In the genomic region with DNA sequence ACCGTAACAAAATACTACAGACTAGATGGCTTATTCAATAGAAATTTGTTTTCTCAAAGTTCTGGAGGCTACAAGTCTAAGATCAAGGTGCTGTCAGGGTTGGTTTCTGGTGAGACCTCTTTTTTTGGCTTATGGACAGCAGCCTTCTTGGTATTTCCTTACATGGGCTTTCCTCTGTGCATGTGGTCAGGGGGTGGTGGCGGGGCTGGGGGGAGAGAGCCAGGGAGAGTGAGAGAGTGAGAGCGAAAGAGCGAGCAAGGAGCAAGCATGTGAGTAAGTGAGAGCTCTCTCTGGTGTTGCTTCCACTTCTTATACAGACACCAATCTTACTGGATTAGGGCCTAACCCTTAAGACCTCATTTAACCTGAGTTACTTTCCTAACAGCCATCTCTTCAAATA, we compare ENCODE assay signal across 18 cellular contexts.
DNase-seq lines count a peak whose midpoint lies in the region; ATAC-seq and TF ChIP-seq lines count a peak whose summit lies in the region.
"Had no signal": no experiment of that assay in that cellular context is flagged by ENCODE, and none has a peak within 500 bp of the region (broad histone marks: within the 10 kb centered on the region; RNA-seq: fewer than 3 reads in every experiment).

No MANE protein-coding gene starts in this region.

- POLR2A ChIA-PET in activated CD4-positive, alpha-beta memory T cell treated with anti-CD3 and anti-CD28 coated beads for 36 hours (lab: Charles Lee) = no interaction called here
- POLR2A ChIA-PET in activated CD4-positive, alpha-beta memory T cell treated with anti-CD3 and anti-CD28 coated beads, Interleukin-2, amount 10 ng/mL, durations not matched to agents 7 days and 5 days (lab: Charles Lee) = no interaction called here

- no peaks in the 10 kb centered on the region for H3K9me3 ChIP-seq in H9 (ENCODE audit: control insufficient read depth, low read depth, low read length)

- H4K5ac ChIP-seq in H9 (ENCODE audit: insufficient read length, low read depth, low read length) = no peak overlapping the region

- no peaks in the 10 kb centered on the region for H3K79me2 ChIP-seq in H9 (ENCODE audit: insufficient read depth, low read length)

- no peak overlapping the region for H3T11ph ChIP-seq in H9 (ENCODE audit: low read length)

- H2BK5ac ChIP-seq in H9 (ENCODE audit: insufficient read length, low read length) = no peak overlapping the region

- no peak overlapping the region for H2BK120ac ChIP-seq in H9 (ENCODE audit: low read depth, low read length, poor library complexity, severe bottlenecking)

- H3K4ac ChIP-seq in H9 (ENCODE audit: low read depth, low read length) = no peak overlapping the region

- no peaks in the 10 kb centered on the region for H3K23me2 ChIP-seq in H9 (ENCODE audit: insufficient read length, low read depth, low read length, poor library complexity, severe bottlenecking)

- H3K14ac ChIP-seq in H9 (ENCODE audit: insufficient read depth, low read length) = no peak overlapping the region

- no peaks in the 10 kb centered on the region for H3K27me3 Mint-ChIP-seq in activated CD4-positive, alpha-beta memory T cell treated with anti-CD3 and anti-CD28 coated beads for 36 hours
- H3K27me3 Mint-ChIP-seq in activated CD4-positive, alpha-beta memory T cell treated with anti-CD3 and anti-CD28 coated beads, Interleukin-2, amount 10 ng/mL, durations not matched to agents 7 days and 5 days = no peaks in the 10 kb centered on the region
- H3K27me3 Mint-ChIP-seq in H9 (ENCODE audit: low read depth) (no peaks in the 10 kb centered on the region), chondrocyte (ENCODE audit: low read depth) (no peaks in the 10 kb centered on the region)
- H3K27me3 Mint-ChIP-seq in activated T-helper 17 cell treated with anti-CD3 and anti-CD28 coated beads, Interleukin-2, amount 50 U/mL, for 72 hours = no peaks in the 10 kb centered on the region
- H3K27me3 Mint-ChIP-seq: activated CD4-positive, alpha-beta T cell treated with anti-CD3 and anti-CD28 coated beads, Interleukin-2, amount 10 ng/mL, durations not matched to agents 24 days and 14 days; CD4-positive, alpha-beta T cell; naive B cell; type B pancreatic cell had no signal

- H3K9ac ChIP-seq in H9 (ENCODE audit: extremely low read depth, insufficient read length, low read length) = no peak overlapping the region

- no peak overlapping the region for H2AFZ ChIP-seq in H9 (ENCODE audit: low read length)

- H3K4me1 Mint-ChIP-seq in activated CD4-positive, alpha-beta memory T cell treated with anti-CD3 and anti-CD28 coated beads for 36 hours (ENCODE audit: low read depth) = peaks cover 5% of the 10 kb centered on the region
- peaks cover 3% of the 10 kb centered on the region for H3K4me1 Mint-ChIP-seq in activated CD4-positive, alpha-beta memory T cell treated with anti-CD3 and anti-CD28 coated beads, Interleukin-2, amount 10 ng/mL, durations not matched to agents 7 days and 5 days
- H3K4me1 Mint-ChIP-seq in H9 (peaks cover 10 to 11% of the 10 kb centered on the region in 2 experiments), chondrocyte (ENCODE audit: low read depth) (peaks cover 17% of the 10 kb centered on the region)
- H3K4me1 Mint-ChIP-seq in stimulated activated effector memory CD8-positive, alpha-beta T cell treated with anti-CD3 and anti-CD28 coated beads, Interleukin-12 subunit alpha, Interleukin-12 subunit beta, amount 100 ng/mL, for 72 hours = peaks cover 12% of the 10 kb centered on the region
- H3K4me1 Mint-ChIP-seq in activated T-helper 17 cell treated with anti-CD3 and anti-CD28 coated beads, Interleukin-2, amount 50 U/mL, for 72 hours = no peaks in the 10 kb centered on the region
- H3K4me1 Mint-ChIP-seq: naive B cell had no signal

- H2BK20ac ChIP-seq in H9 (ENCODE audit: low read depth, low read length, poor library complexity, severe bottlenecking) = no peak overlapping the region

- TF ChIP-seq CTCF in H9 (conservative IDR thresholded peaks at IDR 0.05) (no peak), chondrocyte (IDR thresholded peaks at IDR 0.05) (no peak)

- no peaks in the 10 kb centered on the region for H3K27me3 ChIP-seq in H9 (ENCODE audit: insufficient read depth, low read length)
- H3K27me3 ChIP-seq: dorsolateral prefrontal cortex, right atrium auricular region had no signal

- no peak overlapping the region for H2BK15ac ChIP-seq in H9 (ENCODE audit: low read depth, low read length)

- intact Hi-C loops in activated CD4-positive, alpha-beta memory T cell treated with anti-CD3 and anti-CD28 coated beads for 36 hours (cut with micrococcal nuclease) = no loop called here

- H3K27ac ChIP-seq in H9 (ENCODE audit: insufficient read length, low read depth, low read length) = no peak overlapping the region
- H3K27ac ChIP-seq: dorsolateral prefrontal cortex, right atrium auricular region had no signal

- H3K79me1 ChIP-seq in H9 (ENCODE audit: insufficient read depth, low read depth, low read length, poor library complexity, severe bottlenecking) = no peaks in the 10 kb centered on the region

- no peak overlapping the region for H3K4me3 Mint-ChIP-seq in activated CD4-positive, alpha-beta memory T cell treated with anti-CD3 and anti-CD28 coated beads for 36 hours
- no peak overlapping the region for H3K4me3 Mint-ChIP-seq in activated CD4-positive, alpha-beta memory T cell treated with anti-CD3 and anti-CD28 coated beads, Interleukin-2, amount 10 ng/mL, durations not matched to agents 7 days and 5 days
- H3K4me3 Mint-ChIP-seq in H9 (no peak overlapping the region), chondrocyte (ENCODE audit: unreplicated experiment) (no peak overlapping the region)
- no peak overlapping the region for H3K4me3 Mint-ChIP-seq in stimulated activated effector memory CD8-positive, alpha-beta T cell treated with anti-CD3 and anti-CD28 coated beads, Interleukin-12 subunit alpha, Interleukin-12 subunit beta, amount 100 ng/mL, for 72 hours
- H3K4me3 Mint-ChIP-seq in activated T-helper 17 cell treated with anti-CD3 and anti-CD28 coated beads, Interleukin-2, amount 50 U/mL, for 72 hours = no peak overlapping the region
- H3K4me3 Mint-ChIP-seq: activated CD4-positive, alpha-beta T cell treated with anti-CD3 and anti-CD28 coated beads, Interleukin-2, amount 10 ng/mL, durations not matched to agents 24 days and 14 days; activated T-helper 1 cell treated with anti-CD3 and anti-CD28 coated beads, Interleukin-12 subunit alpha, Interleukin-12 subunit beta, Interleukin-2, Interleukin-4 antibody, amounts not matched to agents 30 ng/mL and 10 ng/mL and 1 ng/mL, durations not matched to agents 14 hours and 24 hours and 36 hours; CD4-positive, alpha-beta T cell; HFFc6; naive B cell; type B pancreatic cell had no signal

- H3K27ac Mint-ChIP-seq in activated CD4-positive, alpha-beta memory T cell treated with anti-CD3 and anti-CD28 coated beads for 36 hours = no peak overlapping the region
- no peak overlapping the region for H3K27ac Mint-ChIP-seq in activated CD4-positive, alpha-beta memory T cell treated with anti-CD3 and anti-CD28 coated beads, Interleukin-2, amount 10 ng/mL, durations not matched to agents 7 days and 5 days
- H3K27ac Mint-ChIP-seq in H9 = peak overlapping the region in 2 of 3 experiments; percentile 68 to 87; a peak in 3 of 7 replicates
- peak overlapping the region; percentile 22 for H3K27ac Mint-ChIP-seq in chondrocyte (ENCODE audit: unreplicated experiment)
- peak overlapping the region; percentile 32 for H3K27ac Mint-ChIP-seq in stimulated activated effector memory CD8-positive, alpha-beta T cell treated with anti-CD3 and anti-CD28 coated beads, Interleukin-12 subunit alpha, Interleukin-12 subunit beta, amount 100 ng/mL, for 72 hours
- no peak overlapping the region for H3K27ac Mint-ChIP-seq in activated T-helper 17 cell treated with anti-CD3 and anti-CD28 coated beads, Interleukin-2, amount 50 U/mL, for 72 hours
- H3K27ac Mint-ChIP-seq: activated CD4-positive, alpha-beta T cell treated with anti-CD3 and anti-CD28 coated beads, Interleukin-2, amount 10 ng/mL, durations not matched to agents 24 days and 14 days; activated T-helper 1 cell treated with anti-CD3 and anti-CD28 coated beads, Interleukin-12 subunit alpha, Interleukin-12 subunit beta, Interleukin-2, Interleukin-4 antibody, amounts not matched to agents 30 ng/mL and 10 ng/mL and 1 ng/mL, durations not matched to agents 14 hours and 24 hours and 36 hours; CD4-positive, alpha-beta T cell; HFFc6; naive B cell; type B pancreatic cell had no signal

- H3K18ac ChIP-seq in H9 (ENCODE audit: insufficient read length, low read depth, low read length) = no peak overlapping the region

- CTCF ChIA-PET in activated CD4-positive, alpha-beta memory T cell treated with anti-CD3 and anti-CD28 coated beads for 36 hours (lab: Charles Lee) = no interaction called here
- CTCF ChIA-PET in activated CD4-positive, alpha-beta memory T cell treated with anti-CD3 and anti-CD28 coated beads, Interleukin-2, amount 10 ng/mL, durations not matched to agents 7 days and 5 days (lab: Charles Lee) = no interaction called here

- H4K91ac ChIP-seq in H9 (ENCODE audit: insufficient read length, low read depth, low read length) = no peak overlapping the region

- H3K4me2 ChIP-seq in H9 (ENCODE audit: insufficient read depth, insufficient read length, low read length) = no peak overlapping the region

- no peak overlapping the region for H3K56ac ChIP-seq in H9 (ENCODE audit: insufficient read length, low read depth, low read length)

- H4K8ac ChIP-seq in H9 (replicated peaks; ENCODE audit: insufficient read length, low read depth, low read length) = no peak overlapping the region

- WGBS in H9 (ENCODE audit: extremely low coverage, insufficient read length, low lambda C conversion rate) = no CpG with 5 or more reads among the region's 4 CpGs

- H3K9me3 Mint-ChIP-seq in activated CD4-positive, alpha-beta memory T cell treated with anti-CD3 and anti-CD28 coated beads for 36 hours = no peaks in the 10 kb centered on the region
- H3K9me3 Mint-ChIP-seq in activated CD4-positive, alpha-beta memory T cell treated with anti-CD3 and anti-CD28 coated beads, Interleukin-2, amount 10 ng/mL, durations not matched to agents 7 days and 5 days = no peaks in the 10 kb centered on the region
- H3K9me3 Mint-ChIP-seq in H9 (no peaks in the 10 kb centered on the region), chondrocyte (ENCODE audit: low read depth) (peaks cover 3% of the 10 kb centered on the region)
- no peaks in the 10 kb centered on the region for H3K9me3 Mint-ChIP-seq in stimulated activated effector memory CD8-positive, alpha-beta T cell treated with anti-CD3 and anti-CD28 coated beads, Interleukin-12 subunit alpha, Interleukin-12 subunit beta, amount 100 ng/mL, for 72 hours
- H3K9me3 Mint-ChIP-seq in activated T-helper 17 cell treated with anti-CD3 and anti-CD28 coated beads, Interleukin-2, amount 50 U/mL, for 72 hours = no peaks in the 10 kb centered on the region
- H3K9me3 Mint-ChIP-seq: naive B cell, type B pancreatic cell had no signal

- ATAC-seq in stimulated activated effector memory CD8-positive, alpha-beta T cell treated with anti-CD3 and anti-CD28 coated beads, Interleukin-12 subunit alpha, Interleukin-12 subunit beta, amount 100 ng/mL, for 72 hours = peak; percentile 74
- no peak for ATAC-seq in HG03097 (IDR thresholded peaks at IDR 0.05; ENCODE audit: low FRiP score, unreplicated experiment)
- no peak for ATAC-seq in activated T-helper 17 cell treated with anti-CD3 and anti-CD28 coated beads, Interleukin-2, amount 50 U/mL, for 72 hours (replicated peaks)

- H3K36me3 Mint-ChIP-seq in activated CD4-positive, alpha-beta memory T cell treated with anti-CD3 and anti-CD28 coated beads for 36 hours = peaks cover 4% of the 10 kb centered on the region
- no peaks in the 10 kb centered on the region for H3K36me3 Mint-ChIP-seq in activated CD4-positive, alpha-beta memory T cell treated with anti-CD3 and anti-CD28 coated beads, Interleukin-2, amount 10 ng/mL, durations not matched to agents 7 days and 5 days (ENCODE audit: low read depth)
- H3K36me3 Mint-ChIP-seq in H9 (ENCODE audit: insufficient read depth in 1 of 3, low read depth in 3 of 3) = no peaks in the 10 kb centered on the region
- no peaks in the 10 kb centered on the region for H3K36me3 Mint-ChIP-seq in chondrocyte (ENCODE audit: low read depth)
- peaks cover 7% of the 10 kb centered on the region for H3K36me3 Mint-ChIP-seq in stimulated activated effector memory CD8-positive, alpha-beta T cell treated with anti-CD3 and anti-CD28 coated beads, Interleukin-12 subunit alpha, Interleukin-12 subunit beta, amount 100 ng/mL, for 72 hours
- H3K36me3 Mint-ChIP-seq in activated T-helper 17 cell treated with anti-CD3 and anti-CD28 coated beads, Interleukin-2, amount 50 U/mL, for 72 hours (ENCODE audit: low read depth) = no peaks in the 10 kb centered on the region
- H3K36me3 Mint-ChIP-seq: type B pancreatic cell had no signal

- H4K20me1 ChIP-seq in H9 (ENCODE audit: control insufficient read depth, insufficient read depth, insufficient read length) = no peaks in the 10 kb centered on the region

- no peak overlapping the region for H2AK5ac ChIP-seq in H9 (ENCODE audit: insufficient read length, low read length)

- DNase-seq in activated CD4-positive, alpha-beta memory T cell treated with anti-CD3 and anti-CD28 coated beads for 36 hours = peak; percentile 17
- DNase-seq in activated CD4-positive, alpha-beta memory T cell treated with anti-CD3 and anti-CD28 coated beads, Interleukin-2, amount 10 ng/mL, durations not matched to agents 7 days and 5 days = no peak
- DNase-seq in H9 = no peak
- no peak for DNase-seq in chondrocyte (ENCODE audit: low spot score)
- DNase-seq in stimulated activated effector memory CD8-positive, alpha-beta T cell treated with anti-CD3 and anti-CD28 coated beads, Interleukin-12 subunit alpha, Interleukin-12 subunit beta, amount 100 ng/mL, for 72 hours (ENCODE audit: low spot score in 2 of 2) = peak in 1 of 2 donors; percentile 50
- no peak for DNase-seq in LoVo (ENCODE audit: low spot score)
- DNase-seq: activated CD4-positive, alpha-beta T cell treated with anti-CD3 and anti-CD28 coated beads, Interleukin-2, amount 10 ng/mL, durations not matched to agents 24 days and 14 days; CD4-positive, alpha-beta T cell; dorsolateral prefrontal cortex; HFFc6; naive B cell; NCI-H774; stimulated activated CD4-positive, alpha-beta T cell treated with anti-CD3 and anti-CD28 coated beads, Interleukin-1b, Interleukin-23, amount 100 ng/mL, for 48 hours had no signal

- no peak overlapping the region for H2BK12ac ChIP-seq in H9 (ENCODE audit: insufficient read length, low read depth, low read length)

- no peak overlapping the region for H3K23ac ChIP-seq in H9 (ENCODE audit: insufficient read length, low read depth, low read length)

- H3K4me1 ChIP-seq in H9 (ENCODE audit: insufficient read depth, low read length) = no peaks in the 10 kb centered on the region; the same call in 1 of the 2 replicates
- H3K4me1 ChIP-seq: right atrium auricular region had no signal

Comparison
In these comparisons a context has a peak if more than half of its experiments do, and no peak if none do; other contexts are left out.
1. H3K27ac Mint-ChIP-seq: peak in H9 (2 of 3), chondrocyte (single experiment) and stimulated activated effector memory CD8-positive, alpha-beta T cell treated with anti-CD3 and anti-CD28 coated beads, Interleukin-12 subunit alpha, Interleukin-12 subunit beta, amount 100 ng/mL, for 72 hours (single experiment); none in activated CD4-positive, alpha-beta memory T cell treated with anti-CD3 and anti-CD28 coated beads for 36 hours (single experiment), activated CD4-positive, alpha-beta memory T cell treated with anti-CD3 and anti-CD28 coated beads, Interleukin-2, amount 10 ng/mL, durations not matched to agents 7 days and 5 days (single experiment) and activated T-helper 17 cell treated with anti-CD3 and anti-CD28 coated beads, Interleukin-2, amount 50 U/mL, for 72 hours (single experiment).